Comparison of ENCODE assay signal across 8 cellular contexts in genomic region chr11:18321622-18321990, GRCh38. TPM values are rescaled to one million over a fixed set of nuclear protein-coding genes. Genes with fewer than 3 reads are reported as not detected.
DNase-seq lines count a peak whose midpoint lies in the region; ATAC-seq, FAIRE-seq and TF ChIP-seq lines count a peak whose summit lies in the region.

No MANE protein-coding gene starts in this region.

- no peaks in the 10 kb centered on the region for H4K20me1 ChIP-seq in keratinocyte (ENCODE audit: control insufficient read depth, extremely low read depth, insufficient read depth, low read length)

- peaks cover 2% of the 10 kb centered on the region for H3K9me1 ChIP-seq in keratinocyte (ENCODE audit: control insufficient read depth, extremely low read depth, insufficient read depth, low read length)

- no peak for TF ChIP-seq RAD21 in A549 (conservative IDR thresholded peaks at IDR 0.05 in 1 of 2, IDR thresholded peaks at IDR 0.05 in 1 of 2)

- CTCF ChIA-PET in A549 (lab: Yijun Ruan, JAX): interaction anchor here (1.0 kb wide), 1 partner anchor 206 kb away, joined by 3 read pairs; no protein-coding TSS in a partner anchor

- no peak for TF ChIP-seq POLR2A in A549 (IDR thresholded peaks at IDR 0.05; ENCODE audit: low read length)

- H3K9me3 ChIP-seq in A549: no peaks in the 10 kb centered on the region
- no peaks in the 10 kb centered on the region for H3K9me3 ChIP-seq in keratinocyte (ENCODE audit: control insufficient read depth, low read depth, low read length)

- H3K9ac ChIP-seq in keratinocyte (ENCODE audit: control insufficient read depth, extremely low read depth, insufficient read depth, low read length): peak overlapping the region; percentile 97

- POLR2A ChIA-PET in A549 (lab: Yijun Ruan, JAX): interaction anchor here (0.6 to 3.1 kb wide), 5 partner anchors 18 to 215 kb away, joined by 3 to 22 read pairs (median 3); partner anchors contain the start of genes LDHA and SAAL1

- WGBS in A549 (ENCODE audit: missing lambda C conversion rate): 1% methylated on average over 3 of the region's 3 CpGs

- H3K36me3 ChIP-seq in keratinocyte (ENCODE audit: control insufficient read depth in 2 of 2, extremely low read depth in 1 of 2, insufficient read depth in 2 of 2, low read length in 2 of 2): peaks cover 0 to 10% of the 10 kb centered on the region in 2 experiments

- H3K27me3 ChIP-seq in keratinocyte (ENCODE audit: control insufficient read depth, extremely low read depth, insufficient read depth, low read length): no peaks in the 10 kb centered on the region

- dilution Hi-C loops in keratinocyte (cut with MboI; ENCODE audit: extremely low pct_ligation_motif_present, low sequenced_read_pairs): no loop called here

- DNase-seq in A549 (ENCODE audit: low read depth in 1 of 2, low spot score in 1 of 2) (no peak), keratinocyte (ENCODE audit: low read depth, low spot score) (no peak), NCI-H526 (lab: John Stamatoyannopoulos, UW) (no peak), DMS79 treated with DMSO at 0.1 percent for 48 hours (lab: John Stamatoyannopoulos, UW) (no peak)
- no peak for DNase-seq in activated naive CD8-positive, alpha-beta T cell treated with anti-CD3 and anti-CD28 coated beads for 36 hours

- H3K27ac Mint-ChIP-seq in activated naive CD8-positive, alpha-beta T cell treated with anti-CD3 and anti-CD28 coated beads for 36 hours: peak overlapping the region; percentile 100

- H3K27ac ChIP-seq in A549 (peak overlapping the region; percentile 96 to 98), keratinocyte (ENCODE audit: control insufficient read depth, insufficient read depth, low read length) (peak overlapping the region; percentile 97), temporal lobe (ENCODE audit: low read depth, low read length) (peak overlapping the region; percentile 97)

- H3K79me2 ChIP-seq in keratinocyte (ENCODE audit: control insufficient read depth, insufficient read depth, low read length): peaks cover 84% of the 10 kb centered on the region

- H3K27me3 Mint-ChIP-seq in activated naive CD8-positive, alpha-beta T cell treated with anti-CD3 and anti-CD28 coated beads for 36 hours: no peaks in the 10 kb centered on the region

- no peak for TF ChIP-seq EP300 in A549 (IDR thresholded peaks at IDR 0.05)

- TF ChIP-seq CTCF in A549 (IDR thresholded peaks at IDR 0.05): no peak
- no peak for TF ChIP-seq CTCF in keratinocyte (optimal IDR thresholded peaks at IDR 0.05 in 1 of 3, IDR thresholded peaks at IDR 0.05 in 1 of 3, conservative IDR thresholded peaks at IDR 0.05 in 1 of 3; ENCODE audit: extremely low read depth in 1 of 3, insufficient read depth in 2 of 3, low read length in 3 of 3)

- H3K9me3 Mint-ChIP-seq in activated naive CD8-positive, alpha-beta T cell treated with anti-CD3 and anti-CD28 coated beads for 36 hours: no peaks in the 10 kb centered on the region

- H3K4me3 ChIP-seq in A549 (peak overlapping the region; percentile 87), keratinocyte (ENCODE audit: control insufficient read depth in 2 of 3, extremely low read depth in 1 of 3, insufficient read depth in 2 of 3, low read depth in 1 of 3, low read length in 3 of 3) (peak overlapping the region; percentile 62 to 97 (median 69))

- H3K4me1 ChIP-seq in A549: peaks cover 46% of the 10 kb centered on the region
- peaks cover 26% of the 10 kb centered on the region for H3K4me1 ChIP-seq in keratinocyte (ENCODE audit: control insufficient read depth, extremely low read depth, insufficient read depth, low read length)

- H3K36me3 Mint-ChIP-seq in activated naive CD8-positive, alpha-beta T cell treated with anti-CD3 and anti-CD28 coated beads for 36 hours: peaks cover 24% of the 10 kb centered on the region

- peak overlapping the region; percentile 85 for H3K4me2 ChIP-seq in A549
- H3K4me2 ChIP-seq in keratinocyte (ENCODE audit: control insufficient read depth, extremely low read depth, insufficient read depth, low read depth, low read length): peak overlapping the region; percentile 92

- peak overlapping the region; percentile 87 for H2AFZ ChIP-seq in keratinocyte (ENCODE audit: control insufficient read depth, low read length)

- FAIRE-seq in A549 (lab: Jason Lieb, UNC) (no peak), keratinocyte (lab: Jason Lieb, UNC) (no peak)

- ATAC-seq in A549: peak; percentile 45 to 49
- ATAC-seq in GM18867 (IDR thresholded peaks at IDR 0.05; ENCODE audit: unreplicated experiment): peak; percentile 9
- ATAC-seq in HG03457 (IDR thresholded peaks at IDR 0.05; ENCODE audit: unreplicated experiment): peak; percentile 3

- peaks cover 56% of the 10 kb centered on the region for H3K4me1 Mint-ChIP-seq in activated naive CD8-positive, alpha-beta T cell treated with anti-CD3 and anti-CD28 coated beads for 36 hours

- H3K4me3 Mint-ChIP-seq in activated naive CD8-positive, alpha-beta T cell treated with anti-CD3 and anti-CD28 coated beads for 36 hours: peak overlapping the region; percentile 95

TF ChIP-seq in A549, 52 proteins besides CTCF, POLR2A, EP300 and RAD21 (continues in another document):
- TF ChIP-seq, protein P1, sequence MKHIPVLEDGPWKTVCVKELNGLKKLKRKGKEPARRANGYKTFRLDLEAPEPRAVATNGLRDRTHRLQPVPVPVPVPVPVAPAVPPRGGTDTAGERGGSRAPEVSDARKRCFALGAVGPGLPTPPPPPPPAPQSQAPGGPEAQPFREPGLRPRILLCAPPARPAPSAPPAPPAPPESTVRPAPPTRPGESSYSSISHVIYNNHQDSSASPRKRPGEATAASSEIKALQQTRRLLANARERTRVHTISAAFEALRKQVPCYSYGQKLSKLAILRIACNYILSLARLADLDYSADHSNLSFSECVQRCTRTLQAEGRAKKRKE (CRISPR knock-in tag; IDR thresholded peaks at IDR 0.05; ENCODE audit: low read depth): no peak
- no peak for TF ChIP-seq SREBF2 (IDR thresholded peaks at IDR 0.05)
- no peak for TF ChIP-seq EHMT2 (IDR thresholded peaks at IDR 0.05; ENCODE audit: low read depth)
- no peak for TF ChIP-seq FOXS1 (CRISPR knock-in tag; IDR thresholded peaks at IDR 0.05)
- no peak for TF ChIP-seq CHD2 (IDR thresholded peaks at IDR 0.05; ENCODE audit: low read length, partially characterized antibody)
- no peak for TF ChIP-seq CBX8 (IDR thresholded peaks at IDR 0.05)
- no peak for TF ChIP-seq ZSCAN20 (CRISPR knock-in tag; IDR thresholded peaks at IDR 0.05)
- no peak for TF ChIP-seq CEBPB (IDR thresholded peaks at IDR 0.05)
- no peak for TF ChIP-seq JUN (IDR thresholded peaks at IDR 0.05)

RNA-seq across cellular contexts. Expression of gene HPS5, which starts 0.3 kb away (rescaled TPM):
- polyA plus RNA-seq in A549 (2011; rRNA removed): 29.1 and 30.2 TPM in 2 replicates
- 5.1 and 6.6 TPM in 2 replicates for polyA plus RNA-seq in A549 (2012; cell fraction: cytosol; rRNA removed)
- 5.0 and 6.6 TPM in 2 replicates for polyA plus RNA-seq in A549 (2012; cell fraction: nucleus; rRNA removed)
- 18.0 to 18.4 TPM (median 18.4 TPM) in 3 replicates for polyA plus RNA-seq in A549 (2017; fragmentation: RNase III; extraction: RNeasy Plus Mini Kit Qiagen cat#74134 plus additional on column Dnase treatment)
- 22.9 and 29.2 TPM in 2 replicates for polyA minus RNA-seq in A549 (2011; rRNA and poly(A)+ RNA removed)
- total RNA-seq in activated naive CD8-positive, alpha-beta T cell treated with anti-CD3 and anti-CD28 coated beads for 36 hours: 10 to 100 TPM; 14.1 to 15.9 TPM
- polyA plus RNA-seq in keratinocyte: 15.0 to 23.2 TPM (median 20.9 TPM) in 3 replicates
- polyA plus RNA-seq in keratinocyte (2011; ENCODE audit: low read depth): 14.9 TPM
- polyA plus RNA-seq in keratinocyte (2011; cell fraction: cytosol; rRNA removed): 15.5 and 27.0 TPM in 2 replicates
- polyA plus RNA-seq in keratinocyte (2011; cell fraction: nucleus; rRNA removed): 27.7 and 30.8 TPM in 2 replicates
- polyA plus RNA-seq in keratinocyte (2012; ENCODE audit: low replicate concordance): 14.9 and 17.7 TPM in 2 replicates
- 9.0 to 35.5 TPM (median 34.0 TPM) in 3 replicates for polyA minus RNA-seq in keratinocyte
- 22.1 TPM for polyA minus RNA-seq in keratinocyte (2011; cell fraction: cytosol; rRNA and poly(A)+ RNA removed)
- 23.4 and 42.0 TPM in 2 replicates for polyA minus RNA-seq in keratinocyte (2011; cell fraction: nucleus; rRNA and poly(A)+ RNA removed)
- 76.0 TPM for total RNA-seq in temporal lobe

RNA-seq across cellular contexts. Expression of gene GTF2H1, which starts 0.8 kb away (rescaled TPM):
- polyA plus RNA-seq in A549 (2011; rRNA removed) (52.0 and 56.0 TPM in 2 replicates), A549 (2017; fragmentation: RNase III; extraction: RNeasy Plus Mini Kit Qiagen cat#74134 plus additional on column Dnase treatment) (36.3 to 39.4 TPM (median 38.8 TPM) in 3 replicates), keratinocyte (30.2 to 43.1 TPM (median 42.1 TPM) in 3 replicates)
- polyA plus RNA-seq in A549 (2012; cell fraction: cytosol; rRNA removed): 19.7 and 21.1 TPM in 2 replicates
- polyA plus RNA-seq in A549 (2012; cell fraction: nucleus; rRNA removed): 11.4 and 12.4 TPM in 2 replicates
- 25.0 and 34.7 TPM in 2 replicates for polyA minus RNA-seq in A549 (2011; rRNA and poly(A)+ RNA removed)
- 10 to 100 TPM; 61.1 to 63.2 TPM for total RNA-seq in activated naive CD8-positive, alpha-beta T cell treated with anti-CD3 and anti-CD28 coated beads for 36 hours
- 38.6 TPM for polyA plus RNA-seq in keratinocyte (2011; ENCODE audit: low read depth)
- 25.8 and 48.7 TPM in 2 replicates for polyA plus RNA-seq in keratinocyte (2011; cell fraction: cytosol; rRNA removed)
- 28.0 and 41.3 TPM in 2 replicates for polyA plus RNA-seq in keratinocyte (2011; cell fraction: nucleus; rRNA removed)
- 34.0 and 36.2 TPM in 2 replicates for polyA plus RNA-seq in keratinocyte (2012; ENCODE audit: low replicate concordance)
- 20.5 to 52.0 TPM (median 30.8 TPM) in 3 replicates for polyA minus RNA-seq in keratinocyte
- polyA minus RNA-seq in keratinocyte (2011; cell fraction: cytosol; rRNA and poly(A)+ RNA removed): 32.8 TPM
- 16.0 and 32.3 TPM in 2 replicates for polyA minus RNA-seq in keratinocyte (2011; cell fraction: nucleus; rRNA and poly(A)+ RNA removed)
- total RNA-seq in temporal lobe: 59.3 TPM

RNA-seq across cellular contexts. Expression of gene SAA1, which starts 55.5 kb away (rescaled TPM):
- 0.29 TPM in 1 of 2 replicates, not detected in the other for polyA plus RNA-seq in A549 (2011; rRNA removed)
- 0.18 TPM in 1 of 2 replicates, not detected in the other for polyA plus RNA-seq in A549 (2012; cell fraction: cytosol; rRNA removed)
- polyA plus RNA-seq in A549 (2012; cell fraction: nucleus; rRNA removed): 0.11 TPM in 1 of 2 replicates, not detected in the other
- polyA plus RNA-seq in A549 (2017; fragmentation: RNase III; extraction: RNeasy Plus Mini Kit Qiagen cat#74134 plus additional on column Dnase treatment): 0.37 to 0.64 TPM (median 0.44 TPM) in 3 replicates
- polyA minus RNA-seq in A549 (2011; rRNA and poly(A)+ RNA removed): not detected in 2 replicates
- not detected for total RNA-seq in activated naive CD8-positive, alpha-beta T cell treated with anti-CD3 and anti-CD28 coated beads for 36 hours
- polyA plus RNA-seq in keratinocyte: 25.6 to 94.6 TPM (median 27.5 TPM) in 3 replicates
- 47.7 TPM for polyA plus RNA-seq in keratinocyte (2011; ENCODE audit: low read depth)
- 39.0 and 45.2 TPM in 2 replicates for polyA plus RNA-seq in keratinocyte (2011; cell fraction: cytosol; rRNA removed)
- polyA plus RNA-seq in keratinocyte (2011; cell fraction: nucleus; rRNA removed): 31.7 and 40.2 TPM in 2 replicates
- 52.7 and 112 TPM in 2 replicates for polyA plus RNA-seq in keratinocyte (2012; ENCODE audit: low replicate concordance)
- 5.8 to 38.9 TPM (median 9.7 TPM) in 3 replicates for polyA minus RNA-seq in keratinocyte
- polyA minus RNA-seq in keratinocyte (2011; cell fraction: cytosol; rRNA and poly(A)+ RNA removed): 12.1 TPM
- 11.0 and 11.4 TPM in 2 replicates for polyA minus RNA-seq in keratinocyte (2011; cell fraction: nucleus; rRNA and poly(A)+ RNA removed)
- total RNA-seq in temporal lobe: not detected
